Comparison of ENCODE assay signal across 9 cellular contexts in genomic region chr17:8120520-8121443, GRCh38. TPM values are rescaled to one million over a fixed set of nuclear protein-coding genes. Genes with fewer than 3 reads are reported as not detected.
DNase-seq lines count a peak whose midpoint lies in the region; ATAC-seq and TF ChIP-seq lines count a peak whose summit lies in the region.
"Had no signal": no experiment of that assay in that cellular context is flagged by ENCODE, and none has a peak within 500 bp of the region (broad histone marks: within the 10 kb centered on the region; RNA-seq: fewer than 3 reads in every experiment).

No MANE protein-coding gene starts in this region.

- H3K27me3 Mint-ChIP-seq in IgD-negative memory B cell = peaks cover 46% of the 10 kb centered on the region
- H3K27me3 Mint-ChIP-seq in activated naive CD8-positive, alpha-beta T cell = peaks cover 9% of the 10 kb centered on the region

- intact Hi-C loops in heart right ventricle (cut with DNase I) = loop anchor here in 8 of 10 donors (1.0 to 10.0 kb wide), 6 partner anchors 34 to 104 kb away; partner anchors contain the start of gene VAMP2 (in 2 of the 8)
- intact Hi-C loops in prostate gland (cut with DNase I) = loop anchor here (5.0 kb wide), 1 partner anchor 67 kb away; no protein-coding TSS in a partner anchor

- H3K36me3 Mint-ChIP-seq in IgD-negative memory B cell = peaks cover 2% of the 10 kb centered on the region
- H3K36me3 Mint-ChIP-seq in activated naive CD8-positive, alpha-beta T cell = no peaks in the 10 kb centered on the region

- ATAC-seq in heart right ventricle = peak in 4 of 8 donors; percentile 2 to 32 (median 12)
- no peak for ATAC-seq in HG03378 (IDR thresholded peaks at IDR 0.05; ENCODE audit: unreplicated experiment)

- TF ChIP-seq CTCF in heart right ventricle (IDR thresholded peaks at IDR 0.05) (peak in 4 of 9 donors; percentile 17 to 34 (median 24)), prostate gland (IDR thresholded peaks at IDR 0.05) (peak in 2 of 4 experiments; percentile 36 to 43)

- 1% methylated on average over 41 of the region's 41 CpGs for WGBS in heart right ventricle, 2 donors
- under 1% methylated on average over 41 of the region's 41 CpGs for WGBS in prostate gland

- H3K9me3 ChIP-seq in heart right ventricle (no peaks in the 10 kb centered on the region), prostate gland (no peaks in the 10 kb centered on the region)

- H3K4me1 ChIP-seq in heart right ventricle (peaks cover 32 to 87% (median 73%) of the 10 kb centered on the region in 9 donors), prostate gland (replicated peaks) (peaks cover 10% of the 10 kb centered on the region)

- in situ Hi-C loops in SK-MEL-5 (cut with HindIII; ENCODE audit: low pct_unique_long_range_greater_than_20kb, low sequenced_read_pairs) = no loop called here

- peaks cover 46 to 51% (median 48%) of the 10 kb centered on the region in 3 donors for H3K4me1 Mint-ChIP-seq in IgD-negative memory B cell
- H3K4me1 Mint-ChIP-seq in activated naive CD8-positive, alpha-beta T cell (ENCODE audit: low read depth) = peaks cover 63% of the 10 kb centered on the region

- H3K27me3 ChIP-seq in heart right ventricle (peaks cover 0 to 78% (median 29%) of the 10 kb centered on the region in 7 donors), prostate gland (replicated peaks; ENCODE audit: insufficient read depth) (no peaks in the 10 kb centered on the region)

- H3K36me3 ChIP-seq in heart right ventricle (no peaks in the 10 kb centered on the region), prostate gland (no peaks in the 10 kb centered on the region)

- H3K4me3 ChIP-seq in heart right ventricle (peak overlapping the region; percentile 11 to 91 (median 64)), prostate gland (peak overlapping the region; percentile 29 to 41)

- H3K27ac ChIP-seq in heart right ventricle (peak overlapping the region in 2 of 10 donors; percentile 16 to 64), prostate gland (peak overlapping the region; percentile 13 to 44)

- H3K9me3 Mint-ChIP-seq in IgD-negative memory B cell = peaks cover 0 to 5% (median 0%) of the 10 kb centered on the region in 3 donors
- H3K9me3 Mint-ChIP-seq in activated naive CD8-positive, alpha-beta T cell (ENCODE audit: low read depth) = no peaks in the 10 kb centered on the region

- DNase-seq in DMS53 (lab: John Stamatoyannopoulos, UW) (peak; percentile 98), SK-MEL-5 (ENCODE audit: low read depth, low spot score) (peak; percentile 89), heart right ventricle (peak; percentile 54 to 56), prostate gland (ENCODE audit: low spot score) (peak; percentile 43), mucosa of gallbladder (ENCODE audit: low spot score) (no peak)

- peak overlapping the region; percentile 100 for H3K27ac Mint-ChIP-seq in IgD-negative memory B cell
- H3K27ac Mint-ChIP-seq in activated naive CD8-positive, alpha-beta T cell = peak overlapping the region; percentile 99

- TF ChIP-seq POLR2A in prostate gland (IDR thresholded peaks at IDR 0.05) = no peak

- peak overlapping the region; percentile 87 to 100 (median 98) for H3K4me3 Mint-ChIP-seq in IgD-negative memory B cell
- H3K4me3 Mint-ChIP-seq in activated naive CD8-positive, alpha-beta T cell = peak overlapping the region; percentile 89

RNA-seq across cellular contexts. Expression of gene ALOXE3, which starts 2.5 kb away (rescaled TPM):
- not detected for polyA plus RNA-seq in IgD-negative memory B cell
- not detected in 2 replicates for total RNA-seq in SK-MEL-5 (2014; rRNA removed; shearing (Covaris generic))
- polyA plus RNA-seq in SK-MEL-5 (2015; cell fraction: cytosol; rRNA removed) = 0.06 and 0.39 TPM in 2 replicates
- not detected in 2 replicates for polyA plus RNA-seq in SK-MEL-5 (2015; cell fraction: nucleus; rRNA removed)
- total RNA-seq in heart right ventricle = not detected
- under 1 TPM in 1 of 2 donors, not detected in 1; 0.09 TPM for polyA plus RNA-seq in heart right ventricle
- 1 to 10 TPM in 1 of 2 donors, not detected in 1; 2.4 TPM for total RNA-seq in prostate gland
- not detected for total RNA-seq in mucosa of gallbladder

RNA-seq across cellular contexts. Expression of gene HES7, which starts 3.1 kb away (rescaled TPM):
- not detected for polyA plus RNA-seq in IgD-negative memory B cell
- not detected in 2 replicates for total RNA-seq in SK-MEL-5 (2014; rRNA removed; shearing (Covaris generic))
- polyA plus RNA-seq in SK-MEL-5 (2015; cell fraction: cytosol; rRNA removed) = 0.54 TPM in 1 of 2 replicates, not detected in the other
- 3.5 and 4.4 TPM in 2 replicates for polyA plus RNA-seq in SK-MEL-5 (2015; cell fraction: nucleus; rRNA removed)
- under 1 TPM in 5 of 10 donors, not detected in 5; 0.17 to 0.52 (median 0.38) TPM for total RNA-seq in heart right ventricle
- polyA plus RNA-seq in heart right ventricle = 1 to 10 TPM in 1 of 2 donors, under 1 TPM in 1; 0.91 to 1.5 TPM
- under 1 TPM in 1 of 2 donors, not detected in 1; 0.34 TPM for total RNA-seq in prostate gland
- 0.78 TPM for total RNA-seq in mucosa of gallbladder

RNA-seq across cellular contexts. Expression of gene PER1, which starts 31.4 kb away (rescaled TPM):
- 12.6 TPM for polyA plus RNA-seq in IgD-negative memory B cell
- total RNA-seq in SK-MEL-5 (2014; rRNA removed; shearing (Covaris generic)) = 7.7 and 9.7 TPM in 2 replicates
- polyA plus RNA-seq in SK-MEL-5 (2015; cell fraction: cytosol; rRNA removed) = 10.9 and 11.0 TPM in 2 replicates
- polyA plus RNA-seq in SK-MEL-5 (2015; cell fraction: nucleus; rRNA removed) = 30.2 and 41.5 TPM in 2 replicates
- total RNA-seq in heart right ventricle = 100 to 1,000 TPM in 6 of 10 donors, 10 to 100 TPM in 4; 37.4 to 154 (median 112) TPM
- polyA plus RNA-seq in heart right ventricle = 100 to 1,000 TPM; 112 to 135 TPM
- total RNA-seq in prostate gland = 100 to 1,000 TPM; 119 to 142 TPM
- 123 TPM for total RNA-seq in mucosa of gallbladder

RNA-seq across cellular contexts. Expression of gene ALOX12B, which starts 33.3 kb away (rescaled TPM):
- polyA plus RNA-seq in IgD-negative memory B cell (0.41 TPM), heart right ventricle (not detected)
- total RNA-seq in SK-MEL-5 (2014; rRNA removed; shearing (Covaris generic)) = 0.21 TPM in 1 of 2 replicates, not detected in the other
- polyA plus RNA-seq in SK-MEL-5 (2015; cell fraction: cytosol; rRNA removed) = 1.2 and 3.0 TPM in 2 replicates
- 0.19 TPM in 1 of 2 replicates, not detected in the other for polyA plus RNA-seq in SK-MEL-5 (2015; cell fraction: nucleus; rRNA removed)
- total RNA-seq in heart right ventricle (not detected), prostate gland (under 1 TPM; 0.18 to 0.40 TPM), mucosa of gallbladder (0.43 TPM)
- total RNA-seq: frontal cortex had no signal

RNA-seq across cellular contexts. Expression of gene VAMP2, which starts 42.0 kb away (rescaled TPM):
- polyA plus RNA-seq in IgD-negative memory B cell (83.7 TPM), heart right ventricle (10 to 100 TPM; 49.0 to 54.3 TPM)
- 3.2 TPM in 2 replicates for total RNA-seq in SK-MEL-5 (2014; rRNA removed; shearing (Covaris generic))
- 18.2 and 24.3 TPM in 2 replicates for polyA plus RNA-seq in SK-MEL-5 (2015; cell fraction: cytosol; rRNA removed)
- polyA plus RNA-seq in SK-MEL-5 (2015; cell fraction: nucleus; rRNA removed) = 75.2 and 93.4 TPM in 2 replicates
- total RNA-seq in heart right ventricle (10 to 100 TPM; 46.8 to 67.8 (median 62.7) TPM), prostate gland (10 to 100 TPM; 34.2 to 65.2 TPM), mucosa of gallbladder (73.8 TPM)
